21 cellular contexts compared by ENCODE assay signal in genomic region chr11:105219670-105220069, GRCh38.
"Had no signal": no experiment of that assay in that cellular context is flagged by ENCODE, and none has a peak within 500 bp of the region (broad histone marks: within the 10 kb centered on the region; RNA-seq: fewer than 3 reads in every experiment).

No MANE protein-coding gene starts in this region.

- H3K27me3 ChIP-seq: MG63, SJCRH30 had no signal

- FAIRE-seq: HepG2 had no signal

- H3K36me3 ChIP-seq: MG63, SJCRH30 had no signal

- ATAC-seq: HepG2, Panc1, PC-3, SK-N-SH treated with all-trans-retinoic acid at 6 μM for 48 hours had no signal

- H3K27ac ChIP-seq: RWPE1, SJCRH30 had no signal

- H3K9me3 ChIP-seq: MG63, SJCRH30 had no signal

- H3K4me1 ChIP-seq: SJCRH30 had no signal

- H3K4me3 ChIP-seq: MG63, SJCRH30 had no signal

- DNase-seq: IMR-90, MG63, NCI-H1092 treated with DMSO at 0.1 percent for 48 hours, NCI-H1436, NCI-H187, NCI-H2029, NCI-H2081 treated with DMSO at 0.1 percent for 48 hours, NCI-H2171, NCI-H226, NCI-H446, NCI-H510A, NCI-H524 treated with DMSO at 0.1 percent for 48 hours, NCI-H69, NCI-H774, SHP77 treated with DMSO at 0.1 percent for 48 hours had no signal
